12 cellular contexts compared by ENCODE assay signal in the genomic region with DNA sequence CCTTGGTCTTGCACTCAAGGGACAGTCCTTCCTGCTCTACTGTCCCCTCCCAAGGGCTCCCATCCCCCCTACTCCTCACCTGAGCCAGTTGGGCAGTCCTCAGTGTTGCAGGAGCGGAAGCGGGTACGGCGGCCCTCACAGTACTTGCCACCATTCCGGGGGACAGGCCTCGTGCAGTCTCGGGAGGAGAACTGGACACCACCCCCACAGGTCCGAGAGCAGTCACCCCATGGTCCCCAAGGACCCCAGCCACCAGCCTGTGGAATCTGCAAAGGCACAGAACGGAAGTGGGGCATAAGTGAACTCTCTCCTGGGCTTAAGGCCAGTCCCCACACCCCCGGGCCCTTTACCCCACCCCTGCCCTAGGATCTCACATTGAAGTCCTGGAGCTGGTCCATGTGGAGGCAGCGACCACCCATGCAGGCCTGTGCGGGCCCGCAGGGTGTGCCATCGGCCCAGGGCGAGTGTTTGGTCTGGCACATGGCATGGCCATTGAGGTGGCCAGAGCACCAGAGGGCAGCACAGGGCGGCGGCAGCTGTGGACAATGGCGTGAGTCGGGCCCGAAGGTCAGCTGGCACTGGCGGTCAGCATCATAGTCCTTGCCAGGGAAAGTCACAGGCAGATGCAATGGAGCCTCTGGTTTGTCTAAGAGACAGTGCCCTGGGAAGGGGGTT. TPM values are rescaled to one million over a fixed set of nuclear protein-coding genes. Genes with fewer than 3 reads are reported as not detected.
DNase-seq lines count a peak whose midpoint lies in the region; ATAC-seq and TF ChIP-seq lines count a peak whose summit lies in the region.
"Had no signal": no experiment of that assay in that cellular context is flagged by ENCODE, and none has a peak within 500 bp of the region (broad histone marks: within the 10 kb centered on the region; RNA-seq: fewer than 3 reads in every experiment).

No MANE protein-coding gene starts in this region.

- no peak for DNase-seq in HFFc6
- DNase-seq in hippocampal formation (lab: John Stamatoyannopoulos, UW), result peak; percentile 80 to 83
- peak; percentile 73 for DNase-seq in sciatic nerve (ENCODE audit: low spot score)
- DNase-seq in progenitor cell of endocrine pancreas (ENCODE audit: low spot score, unreplicated experiment), result no peak
- no peak for DNase-seq in NCI-H69 (lab: John Stamatoyannopoulos, UW)
- DNase-seq in HEK293T (ENCODE audit: extremely low spot score), result no peak
- DNase-seq: activated effector memory CD4-positive, alpha-beta T cell treated with Interleukin-2 at 50 U/mL for 16 hours; left colon; NCI-H187; SW 1271 had no signal

- TF ChIP-seq CTCF in HFFc6 (IDR thresholded peaks at IDR 0.05) (0 out of 2 replicates have a peak, but pooled peaks have one; percentile 13), progenitor cell of endocrine pancreas (IDR thresholded peaks at IDR 0.05; ENCODE audit: unreplicated experiment) (no peak)

- peaks cover 38% of the 10 kb centered on the region for H3K4me1 Mint-ChIP-seq in HFFc6 (ENCODE audit: low read depth)
- H3K4me1 Mint-ChIP-seq in progenitor cell of endocrine pancreas (ENCODE audit: low read depth), result peaks cover 2% of the 10 kb centered on the region

- POLR2A ChIA-PET in HEK293T (lab: Yijun Ruan, JAX), result interaction anchor here (2.4 kb wide), 1 partner anchor 9 kb away, joined by 13 read pairs; a partner anchor contains a TSS

- H3K27ac Mint-ChIP-seq in HFFc6 (no peak overlapping the region), progenitor cell of endocrine pancreas (no peak overlapping the region)

- CTCF ChIA-PET in HEK293T (lab: Yijun Ruan, JAX), result interaction anchor here (0.5 to 1.8 kb wide), 2 partner anchors 8 to 10 kb away, joined by 3 to 9 read pairs; a partner anchor contains a TSS

- peak overlapping the region; percentile 26 for H3K27ac ChIP-seq in angular gyrus (ENCODE audit: low read depth, low read length)

- H3K9me3 Mint-ChIP-seq in HFFc6 (no peaks in the 10 kb centered on the region), progenitor cell of endocrine pancreas (ENCODE audit: low read depth) (no peaks in the 10 kb centered on the region)

- H3K36me3 Mint-ChIP-seq in HFFc6 (ENCODE audit: low read depth) (no peaks in the 10 kb centered on the region), progenitor cell of endocrine pancreas (ENCODE audit: insufficient read depth) (no peaks in the 10 kb centered on the region)

- H3K27me3 Mint-ChIP-seq in HFFc6 (ENCODE audit: insufficient read depth) (peaks cover 2% of the 10 kb centered on the region; the same call in 1 of the 2 replicates), progenitor cell of endocrine pancreas (no peaks in the 10 kb centered on the region)

- no peak overlapping the region for H3K4me3 Mint-ChIP-seq in HFFc6
- H3K4me3 Mint-ChIP-seq in progenitor cell of endocrine pancreas (ENCODE audit: low read depth), result no peak overlapping the region

- ATAC-seq in sciatic nerve (peak; percentile 5), GM21723 (IDR thresholded peaks at IDR 0.05; ENCODE audit: unreplicated experiment) (no peak)
- ATAC-seq: left colon had no signal

- intact Hi-C loops in sciatic nerve (cut with DNase I), result loop anchor here (10.0 kb wide), 1 partner anchor 191 kb away; no protein-coding TSS in a partner anchor

TF ChIP-seq in HEK293T, 16 proteins besides CTCF, POLR2A, EP300 and RAD21:
- TF ChIP-seq ZNF384 (IDR thresholded peaks at IDR 0.05) (no peak), SUZ12 (IDR thresholded peaks at IDR 0.05) (no peak), ELF4 (IDR thresholded peaks at IDR 0.05) (no peak), NFRKB (IDR thresholded peaks at IDR 0.05) (no peak), BHLHE40 (IDR thresholded peaks at IDR 0.05; ENCODE audit: borderline replicate concordance) (no peak), LEF1 (IDR thresholded peaks at IDR 0.05; ENCODE audit: borderline replicate concordance) (no peak), CTBP1 (IDR thresholded peaks at IDR 0.05; ENCODE audit: borderline replicate concordance) (no peak), ARNT (IDR thresholded peaks at IDR 0.05) (no peak), FOXK2 (IDR thresholded peaks at IDR 0.05) (no peak), HDGF (IDR thresholded peaks at IDR 0.05; ENCODE audit: borderline replicate concordance) (no peak), L3MBTL2 (conservative IDR thresholded peaks at IDR 0.05) (no peak), TARDBP (IDR thresholded peaks at IDR 0.05) (no peak), FOXM1 (IDR thresholded peaks at IDR 0.05; ENCODE audit: borderline replicate concordance) (no peak), SP1 (IDR thresholded peaks at IDR 0.05) (no peak), FOXA1 (IDR thresholded peaks at IDR 0.05) (no peak)
- TF ChIP-seq, protein P1, sequence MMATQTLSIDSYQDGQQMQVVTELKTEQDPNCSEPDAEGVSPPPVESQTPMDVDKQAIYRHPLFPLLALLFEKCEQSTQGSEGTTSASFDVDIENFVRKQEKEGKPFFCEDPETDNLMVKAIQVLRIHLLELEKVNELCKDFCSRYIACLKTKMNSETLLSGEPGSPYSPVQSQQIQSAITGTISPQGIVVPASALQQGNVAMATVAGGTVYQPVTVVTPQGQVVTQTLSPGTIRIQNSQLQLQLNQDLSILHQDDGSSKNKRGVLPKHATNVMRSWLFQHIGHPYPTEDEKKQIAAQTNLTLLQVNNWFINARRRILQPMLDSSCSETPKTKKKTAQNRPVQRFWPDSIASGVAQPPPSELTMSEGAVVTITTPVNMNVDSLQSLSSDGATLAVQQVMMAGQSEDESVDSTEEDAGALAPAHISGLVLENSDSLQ (IDR thresholded peaks at IDR 0.05), result no peak

RNA-seq across cellular contexts. Expression of a gene that starts 5.2 kb away (rescaled TPM):
- total RNA-seq in HFFc6 (2021; fragmentation: NEBNext Ultra II Directional; extraction: Animal tissue kit (Norgen Biotek cat#: 25700)), result 1 to 10 TPM; 3.4 to 8.3 (median 6.5) TPM
- total RNA-seq in sciatic nerve (75.9 TPM), progenitor cell of endocrine pancreas (0.22 and 0.24 TPM in 2 replicates)

RNA-seq across cellular contexts. Expression of a gene that starts 8.5 kb away (rescaled TPM):
- 10 to 100 TPM; 81.5 to 90.8 (median 85.8) TPM for total RNA-seq in HFFc6 (2021; fragmentation: NEBNext Ultra II Directional; extraction: Animal tissue kit (Norgen Biotek cat#: 25700))
- 76.5 TPM for total RNA-seq in sciatic nerve
- total RNA-seq in progenitor cell of endocrine pancreas, result 98.2 and 103 TPM in 2 replicates

RNA-seq across cellular contexts. Expression of a gene that starts 16.4 kb away (rescaled TPM):
- total RNA-seq in HFFc6 (2021; fragmentation: NEBNext Ultra II Directional; extraction: Animal tissue kit (Norgen Biotek cat#: 25700)), result 10 to 100 TPM; 31.0 to 38.2 (median 35.4) TPM
- 21.0 TPM for total RNA-seq in sciatic nerve
- total RNA-seq in progenitor cell of endocrine pancreas, result 45.9 and 48.2 TPM in 2 replicates

RNA-seq across cellular contexts. Expression of a gene that starts 21.4 kb away (rescaled TPM):
- total RNA-seq in HFFc6 (2021; fragmentation: NEBNext Ultra II Directional; extraction: Animal tissue kit (Norgen Biotek cat#: 25700)), result 1 to 10 TPM in 1 of 6 experiments, under 1 TPM in 4, not detected in 1; 0.33 to 1.0 (median 0.53) TPM
- total RNA-seq in sciatic nerve (43.9 TPM), progenitor cell of endocrine pancreas (0.60 and 1.5 TPM in 2 replicates)

RNA-seq across cellular contexts. Expression of a gene that starts 27.5 kb away (rescaled TPM):
- 10 to 100 TPM; 11.8 to 15.2 (median 13.5) TPM for total RNA-seq in HFFc6 (2021; fragmentation: NEBNext Ultra II Directional; extraction: Animal tissue kit (Norgen Biotek cat#: 25700))
- 25.0 TPM for total RNA-seq in sciatic nerve
- total RNA-seq in progenitor cell of endocrine pancreas, result 50.9 and 56.5 TPM in 2 replicates

Comparison
In these comparisons a context has a peak if more than half of its experiments do, and no peak if none do; other contexts are left out.
1. DNase-seq: peak in hippocampal formation (2 of 2) and sciatic nerve (single experiment); none in HFFc6 (single experiment), progenitor cell of endocrine pancreas (single experiment), NCI-H69 (single experiment) and HEK293T (single experiment).